In the genomic region with DNA sequence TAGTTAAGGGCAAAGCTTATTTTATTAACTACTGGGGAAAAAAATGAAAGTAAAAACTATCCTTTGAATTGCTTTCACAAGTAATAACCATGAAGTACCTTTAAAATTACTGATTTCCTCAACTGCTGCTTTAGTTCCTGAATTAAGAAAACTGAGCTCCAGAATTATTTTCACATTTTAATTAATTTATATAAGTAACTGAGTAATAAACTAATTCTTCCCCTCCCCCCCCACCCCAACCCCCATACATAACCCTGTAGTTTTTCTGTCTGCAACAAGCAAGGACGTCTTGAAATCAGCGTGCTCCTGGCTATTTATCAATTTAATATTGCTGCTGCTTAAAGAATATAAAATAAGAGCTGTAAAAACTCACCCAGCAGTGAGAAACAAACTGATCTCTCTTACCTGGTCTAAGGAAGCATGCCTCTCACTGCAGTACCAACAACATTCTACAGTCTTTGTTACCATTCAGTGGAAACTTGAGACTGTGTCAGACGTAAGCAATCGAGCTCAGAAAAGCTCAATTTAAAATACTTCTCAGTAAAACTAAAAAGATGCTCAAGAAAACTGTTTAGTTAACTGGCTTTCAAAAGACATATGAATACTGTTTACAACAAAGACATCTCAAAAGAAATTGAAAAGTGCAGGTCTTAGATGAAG, we compare ENCODE assay signal across 8 cellular contexts.
A peak's percentile ranks its signal among the peaks of the same experiment; 100 is the strongest.
DNase-seq lines count a peak whose midpoint lies in the region; ATAC-seq and TF ChIP-seq lines count a peak whose summit lies in the region.

No MANE protein-coding gene starts in this region.

- DNase-seq in Right ventricle myocardium inferior (ENCODE audit: missing footprints) (no peak), cardiac septum (ENCODE audit: low spot score) (no peak), NCI-H2107 treated with DMSO at 0.1 percent for 48 hours (lab: John Stamatoyannopoulos, UW; ENCODE audit: unreplicated experiment) (peak; percentile 90), Right ventricle myocardium superior (no peak), osteocyte (ENCODE audit: extremely low spot score, unreplicated experiment) (no peak)
- DNase-seq in activated T-helper 2 cell treated with anti-CD3 and anti-CD28 coated beads, Interferon-gamma antibody, Interleukin-2, Interleukin-4, amounts not matched to agents 10 μg/mL and 5 μg/mL and 100 μg/mL, durations not matched to agents 14 hours and 24 hours and 36 hours (ENCODE audit: low spot score): peak; percentile 26
- no peak for DNase-seq in stimulated activated CD8-positive, alpha-beta memory T cell treated with anti-CD3 and anti-CD28 coated beads, Interleukin-4, amount 100 ng/mL, for 48 hours

- peaks cover 31% of the 10 kb centered on the region for H3K4me1 Mint-ChIP-seq in activated T-helper 2 cell treated with anti-CD3 and anti-CD28 coated beads, Interferon-gamma antibody, Interleukin-2, Interleukin-4, amounts not matched to agents 10 μg/mL and 5 μg/mL and 100 μg/mL, durations not matched to agents 14 hours and 24 hours and 36 hours (ENCODE audit: low read depth)
- H3K4me1 Mint-ChIP-seq in osteocyte (ENCODE audit: unreplicated experiment): peaks cover 13% of the 10 kb centered on the region

- H3K36me3 Mint-ChIP-seq in activated T-helper 2 cell treated with anti-CD3 and anti-CD28 coated beads, Interferon-gamma antibody, Interleukin-2, Interleukin-4, amounts not matched to agents 10 μg/mL and 5 μg/mL and 100 μg/mL, durations not matched to agents 14 hours and 24 hours and 36 hours (ENCODE audit: low read depth): peaks cover 6% of the 10 kb centered on the region
- H3K36me3 Mint-ChIP-seq in osteocyte (ENCODE audit: unreplicated experiment): peaks cover 5% of the 10 kb centered on the region

- intact Hi-C loops in Right ventricle myocardium inferior (cut with DNase I): loop anchor here (10.0 kb wide), 1 partner anchor 246 kb away; no protein-coding TSS in a partner anchor
- intact Hi-C loops in cardiac septum (cut with DNase I): loop anchor here (10.0 kb wide), 1 partner anchor 196 kb away; a partner anchor contains a TSS
- intact Hi-C loops in activated T-helper 2 cell treated with anti-CD3 and anti-CD28 coated beads, Interferon-gamma antibody, Interleukin-2, Interleukin-4, amounts not matched to agents 10 μg/mL and 5 μg/mL and 100 μg/mL, durations not matched to agents 14 hours and 24 hours and 36 hours (cut with micrococcal nuclease): loop anchor here (5.0 to 10.0 kb wide), 2 partner anchors 199 to 546 kb away; a partner anchor contains a TSS
- intact Hi-C loops in Right ventricle myocardium superior (cut with DNase I): no loop called here

- H3K27me3 Mint-ChIP-seq in activated T-helper 2 cell treated with anti-CD3 and anti-CD28 coated beads, Interferon-gamma antibody, Interleukin-2, Interleukin-4, amounts not matched to agents 10 μg/mL and 5 μg/mL and 100 μg/mL, durations not matched to agents 14 hours and 24 hours and 36 hours (ENCODE audit: low read depth): no peaks in the 10 kb centered on the region
- no peaks in the 10 kb centered on the region for H3K27me3 Mint-ChIP-seq in osteocyte (ENCODE audit: unreplicated experiment)

- ATAC-seq in Right ventricle myocardium inferior: peak; percentile 85
- peak; percentile 65 for ATAC-seq in HG02642 (IDR thresholded peaks at IDR 0.05; ENCODE audit: poor library complexity, unreplicated experiment)
- peak; percentile 90 for ATAC-seq in Right ventricle myocardium superior (ENCODE audit: poor library complexity)

- peak overlapping the region; percentile 90 for H3K4me3 Mint-ChIP-seq in activated T-helper 2 cell treated with anti-CD3 and anti-CD28 coated beads, Interferon-gamma antibody, Interleukin-2, Interleukin-4, amounts not matched to agents 10 μg/mL and 5 μg/mL and 100 μg/mL, durations not matched to agents 14 hours and 24 hours and 36 hours (ENCODE audit: low read depth)
- H3K4me3 Mint-ChIP-seq in osteocyte (ENCODE audit: unreplicated experiment): peak overlapping the region; percentile 88

- H3K27ac Mint-ChIP-seq in activated T-helper 2 cell treated with anti-CD3 and anti-CD28 coated beads, Interferon-gamma antibody, Interleukin-2, Interleukin-4, amounts not matched to agents 10 μg/mL and 5 μg/mL and 100 μg/mL, durations not matched to agents 14 hours and 24 hours and 36 hours: peak overlapping the region; percentile 86
- peak overlapping the region; percentile 60 for H3K27ac Mint-ChIP-seq in osteocyte (ENCODE audit: unreplicated experiment)

- H3K9me3 Mint-ChIP-seq in activated T-helper 2 cell treated with anti-CD3 and anti-CD28 coated beads, Interferon-gamma antibody, Interleukin-2, Interleukin-4, amounts not matched to agents 10 μg/mL and 5 μg/mL and 100 μg/mL, durations not matched to agents 14 hours and 24 hours and 36 hours: no peaks in the 10 kb centered on the region
- H3K9me3 Mint-ChIP-seq in osteocyte (ENCODE audit: unreplicated experiment): no peaks in the 10 kb centered on the region

- no peak for TF ChIP-seq CTCF in osteocyte (IDR thresholded peaks at IDR 0.05)

Comparison
In these comparisons a context has a peak if more than half of its experiments do, and no peak if none do; other contexts are left out.
1. DNase-seq: peak in NCI-H2107 treated with DMSO at 0.1 percent for 48 hours (single experiment) and activated T-helper 2 cell treated with anti-CD3 and anti-CD28 coated beads, Interferon-gamma antibody, Interleukin-2, Interleukin-4, amounts not matched to agents 10 μg/mL and 5 μg/mL and 100 μg/mL, durations not matched to agents 14 hours and 24 hours and 36 hours (single experiment); none in Right ventricle myocardium inferior (single experiment), cardiac septum (single experiment), Right ventricle myocardium superior (single experiment), osteocyte (single experiment) and stimulated activated CD8-positive, alpha-beta memory T cell treated with anti-CD3 and anti-CD28 coated beads, Interleukin-4, amount 100 ng/mL, for 48 hours (single experiment).
2. Peak in every context shown above with its lines, with median percentiles within 50 percentile points of each other: ATAC-seq.